In genomic region chr6:71482742-71483141, GRCh38 we compare ENCODE assay signal across 15 cellular contexts.
DNase-seq lines count a peak whose midpoint lies in the region; ATAC-seq and TF ChIP-seq lines count a peak whose summit lies in the region.
"Had no signal": no experiment of that assay in that cellular context is flagged by ENCODE, and none has a peak within 500 bp of the region (broad histone marks: within the 10 kb centered on the region; RNA-seq: fewer than 3 reads in every experiment).

No MANE protein-coding gene starts in this region.

- TF ChIP-seq CTCF in OCI-LY7 (conservative IDR thresholded peaks at IDR 0.05; ENCODE audit: low read length) (peak; percentile 47), epithelial cell of esophagus (IDR thresholded peaks at IDR 0.05; ENCODE audit: insufficient read depth, low read depth, low read length, missing control alignments) (peak; percentile 25), osteoblast (IDR thresholded peaks at IDR 0.05; ENCODE audit: extremely low read depth, low read depth, low read length) (peak; percentile 47), prostate gland (IDR thresholded peaks at IDR 0.05) (peak in 1 of 4 experiments; percentile 10)

- CTCF ChIA-PET in OCI-LY7 (lab: Charles Lee; ENCODE audit: unreplicated experiment), result no interaction called here

- H3K4me2 ChIP-seq in OCI-LY7 (ENCODE audit: low read length) (no peak overlapping the region), osteoblast (ENCODE audit: insufficient read depth, low read length) (no peak overlapping the region)

- no peaks in the 10 kb centered on the region for H3K9me2 ChIP-seq in OCI-LY7 (ENCODE audit: insufficient read depth, low read length)

- peaks cover 22% of the 10 kb centered on the region for H3K4me1 ChIP-seq in OCI-LY7 (ENCODE audit: insufficient read depth, low read length, poor library complexity, severe bottlenecking)
- H3K4me1 ChIP-seq in osteoblast (ENCODE audit: insufficient read depth, low read length), result peaks cover 38% of the 10 kb centered on the region
- H3K4me1 ChIP-seq in prostate gland (replicated peaks), result no peaks in the 10 kb centered on the region

- H4K20me1 ChIP-seq in OCI-LY7 (ENCODE audit: insufficient read depth, low read length) (no peaks in the 10 kb centered on the region), osteoblast (ENCODE audit: insufficient read depth, low read length) (no peaks in the 10 kb centered on the region)

- H3K4me3 ChIP-seq in OCI-LY7 (ENCODE audit: low read depth, low read length, poor library complexity, severe bottlenecking), result no peak overlapping the region
- H3K4me3 ChIP-seq in epithelial cell of esophagus (ENCODE audit: low read length), result no peak overlapping the region
- H3K4me3 ChIP-seq in osteoblast (ENCODE audit: insufficient read depth, low read length), result no peak overlapping the region
- H3K4me3 ChIP-seq in prostate gland, result no peak overlapping the region
- H3K4me3 ChIP-seq: transverse colon had no signal

- WGBS in prostate gland, result 82% methylated on average over 2 of the region's 2 CpGs

- intact Hi-C loops in OCI-LY7 (cut with micrococcal nuclease; ENCODE audit: unreplicated experiment), result no loop called here
- intact Hi-C loops in prostate gland (cut with DNase I), result no loop called here

- TF ChIP-seq POLR2A in prostate gland (IDR thresholded peaks at IDR 0.05), result no peak

- H3K79me2 ChIP-seq in OCI-LY7 (ENCODE audit: insufficient read depth, low read depth, low read length) (no peaks in the 10 kb centered on the region), osteoblast (ENCODE audit: insufficient read depth, low read length) (no peaks in the 10 kb centered on the region)

- ATAC-seq in HG02852 (IDR thresholded peaks at IDR 0.05; ENCODE audit: unreplicated experiment), result no peak

- no peaks in the 10 kb centered on the region for H3K27me3 ChIP-seq in osteoblast (ENCODE audit: insufficient read depth, low read length)
- H3K27me3 ChIP-seq in prostate gland (replicated peaks; ENCODE audit: insufficient read depth), result no peaks in the 10 kb centered on the region
- H3K27me3 ChIP-seq: transverse colon had no signal

- H3K9me3 ChIP-seq in OCI-LY7 (ENCODE audit: low read length) (no peaks in the 10 kb centered on the region), osteoblast (ENCODE audit: low read depth, low read length) (no peaks in the 10 kb centered on the region), prostate gland (no peaks in the 10 kb centered on the region)
- H3K9me3 ChIP-seq: transverse colon had no signal

- H3K27ac ChIP-seq in OCI-LY7 (ENCODE audit: low read depth, low read length, poor library complexity, severe bottlenecking) (no peak overlapping the region), osteoblast (ENCODE audit: low read depth, low read length) (no peak overlapping the region), prostate gland (no peak overlapping the region)
- H3K27ac ChIP-seq: transverse colon had no signal

- H3K36me3 ChIP-seq in OCI-LY7 (ENCODE audit: insufficient read depth, low read length) (no peaks in the 10 kb centered on the region), osteoblast (ENCODE audit: insufficient read depth, low read length) (no peaks in the 10 kb centered on the region), prostate gland (no peaks in the 10 kb centered on the region)
- H3K36me3 ChIP-seq: transverse colon had no signal

- DNase-seq in DMS 273 (lab: John Stamatoyannopoulos, UW; ENCODE audit: unreplicated experiment) (peak; percentile 62), DMS 273 treated with DMSO at 0.1 percent for 48 hours (lab: John Stamatoyannopoulos, UW) (no peak), OCI-LY7 (ENCODE audit: low spot score) (no peak), epithelial cell of esophagus (ENCODE audit: low read depth) (peak; percentile 34), osteoblast (ENCODE audit: insufficient read length, low spot score, missing footprints) (no peak), prostate gland (ENCODE audit: low spot score) (no peak), medulla oblongata (ENCODE audit: extremely low spot score) (no peak)
- DNase-seq: 8988T; activated CD4-positive, alpha-beta T cell treated with anti-CD3 and anti-CD28 coated beads, Interleukin-2, amount 50 U/mL, for 1 hour; activated effector memory CD4-positive, alpha-beta T cell treated with Interleukin-2 at 50 U/mL for 16 hours; DMS79; KG1; nephron progenitor cell; transverse colon had no signal

- no TSS peak for BruUV-seq in OCI-LY7 (replicated peaks; lab: Mats Ljungman, UMichigan)

- POLR2A ChIA-PET in OCI-LY7 (lab: Charles Lee), result no interaction called here

- H2AFZ ChIP-seq in OCI-LY7 (ENCODE audit: low read length) (peak overlapping the region; percentile 31; the same call in 1 of the 2 replicates), osteoblast (ENCODE audit: low read length) (no peak overlapping the region)

Comparison
In these comparisons a context has a peak if more than half of its experiments do, and no peak if none do; other contexts are left out.
1. DNase-seq: peak in DMS 273 (single experiment) and epithelial cell of esophagus (single experiment); none in DMS 273 treated with DMSO at 0.1 percent for 48 hours (single experiment), OCI-LY7 (single experiment), osteoblast (single experiment), prostate gland (single experiment) and medulla oblongata (single experiment).